In the genomic region with DNA sequence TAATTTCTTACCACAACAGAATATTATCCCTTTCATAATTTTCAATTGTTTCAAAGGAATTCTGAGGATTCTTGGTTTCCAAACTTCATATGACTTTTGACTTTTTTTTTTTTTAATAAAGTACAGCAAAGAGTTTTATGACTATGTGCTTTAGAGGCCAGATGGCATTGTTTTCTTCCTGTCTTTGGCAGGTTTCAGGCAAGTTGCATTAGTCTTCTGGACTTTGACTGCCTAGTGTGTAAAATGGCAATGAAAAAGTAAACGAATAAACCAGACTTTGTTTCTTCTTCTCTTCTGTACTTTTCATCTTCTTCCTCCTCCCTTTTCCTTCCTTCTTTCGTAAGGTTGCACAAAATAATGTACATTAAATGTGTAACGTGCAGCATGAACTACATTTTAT, we compare ENCODE assay signal across 26 cellular contexts.
DNase-seq lines count a peak whose midpoint lies in the region; ATAC-seq, FAIRE-seq and TF ChIP-seq lines count a peak whose summit lies in the region.
"Had no signal": no experiment of that assay in that cellular context is flagged by ENCODE, and none has a peak within 500 bp of the region (broad histone marks: within the 10 kb centered on the region; RNA-seq: fewer than 3 reads in every experiment).

No MANE protein-coding gene starts in this region.

- H3K27me3 ChIP-seq in hepatocyte (no peaks in the 10 kb centered on the region), small intestine (ENCODE audit: control insufficient read depth in 2 of 2, insufficient read depth in 2 of 2, low read length in 2 of 2) (no peaks in the 10 kb centered on the region), osteoblast (ENCODE audit: insufficient read depth, low read length) (no peaks in the 10 kb centered on the region)
- H3K27me3 ChIP-seq: BE2C, BLaER1 had no signal

- H3K27ac ChIP-seq in hepatocyte (peak overlapping the region; percentile 54), small intestine (ENCODE audit: low read depth in 1 of 2, low read length in 1 of 2) (no peak overlapping the region), substantia nigra (ENCODE audit: low read depth, low read length, poor library complexity, severe bottlenecking) (no peak overlapping the region), osteoblast (ENCODE audit: low read depth, low read length) (no peak overlapping the region)
- H3K27ac ChIP-seq: BLaER1 had no signal

- peak; percentile 86 for ATAC-seq in left lobe of liver

- peak; percentile 12 for DNase-seq in hepatocyte (ENCODE audit: low spot score)
- no peak for DNase-seq in left lobe of liver (ENCODE audit: low spot score)
- DNase-seq in small intestine, result peak; percentile 32
- no peak for DNase-seq in substantia nigra (lab: John Stamatoyannopoulos, UW)
- DNase-seq in NCI-H774 (lab: John Stamatoyannopoulos, UW), result no peak
- no peak for DNase-seq in osteoblast (ENCODE audit: insufficient read length, low spot score, missing footprints)
- DNase-seq: 8988T; ACHN; BE2C; C1 segment of cervical spinal cord; CD4-positive, alpha-beta memory T cell; CD4-positive, CD25-positive, alpha-beta regulatory T cell; CD8-positive, alpha-beta memory T cell; COR-L47; DMS 273 treated with DMSO at 0.1 percent for 48 hours; DMS153; DMS53; DMS79; DND-41; EL; GF-D8 had no signal

- no peaks in the 10 kb centered on the region for H3K36me3 ChIP-seq in hepatocyte (replicated peaks; ENCODE audit: insufficient read depth, low read depth)
- no peaks in the 10 kb centered on the region for H3K36me3 ChIP-seq in small intestine (ENCODE audit: control insufficient read depth in 2 of 2, insufficient read depth in 2 of 2, low read length in 2 of 2)
- H3K36me3 ChIP-seq in osteoblast (ENCODE audit: insufficient read depth, low read length), result no peaks in the 10 kb centered on the region
- H3K36me3 ChIP-seq: BE2C, BLaER1 had no signal

- H2AFZ ChIP-seq in hepatocyte (no peak overlapping the region), osteoblast (ENCODE audit: low read length) (no peak overlapping the region)

- H3K4me2 ChIP-seq in hepatocyte (peak overlapping the region; percentile 21), osteoblast (ENCODE audit: insufficient read depth, low read length) (no peak overlapping the region)
- H3K4me2 ChIP-seq: BLaER1 had no signal

- no peaks in the 10 kb centered on the region for H3K9me3 ChIP-seq in hepatocyte (ENCODE audit: low read depth)
- H3K9me3 ChIP-seq in small intestine (ENCODE audit: control insufficient read depth, low read depth), result no peaks in the 10 kb centered on the region
- H3K9me3 ChIP-seq in osteoblast (ENCODE audit: low read depth, low read length), result peaks cover 3% of the 10 kb centered on the region
- H3K9me3 ChIP-seq: BE2C, BLaER1 had no signal

- H4K20me1 ChIP-seq in hepatocyte (ENCODE audit: insufficient read depth, poor library complexity, severe bottlenecking), result no peaks in the 10 kb centered on the region
- H4K20me1 ChIP-seq in osteoblast (ENCODE audit: insufficient read depth, low read length), result no peaks in the 10 kb centered on the region
- H4K20me1 ChIP-seq: BLaER1 had no signal

- WGBS in hepatocyte (ENCODE audit: low lambda C conversion rate, missing lambda C conversion rate), result 59% methylated on average over 3 of the region's 3 CpGs
- WGBS in small intestine, 3 donors, result 16 to 45% (median 29%) methylated on average over 3 of the region's 3 CpGs

- TF ChIP-seq CTCF in hepatocyte (IDR thresholded peaks at IDR 0.05; ENCODE audit: poor library complexity), result no peak
- no peak for TF ChIP-seq CTCF in osteoblast (IDR thresholded peaks at IDR 0.05; ENCODE audit: extremely low read depth, low read depth, low read length)

- no peak overlapping the region for H3K4me3 ChIP-seq in hepatocyte
- no peak overlapping the region for H3K4me3 ChIP-seq in small intestine (ENCODE audit: low read depth in 1 of 2, low read length in 2 of 2)
- H3K4me3 ChIP-seq in osteoblast (ENCODE audit: insufficient read depth, low read length), result no peak overlapping the region
- H3K4me3 ChIP-seq: BLaER1 had no signal

- no peaks in the 10 kb centered on the region for H3K9me2 ChIP-seq in hepatocyte (replicated peaks; ENCODE audit: insufficient read depth)

- FAIRE-seq in small intestine (lab: Jason Lieb, UNC), result no peak
- FAIRE-seq: A204.1, G401.6, GM12891, GM19239 had no signal

- H3K4me1 ChIP-seq in hepatocyte (ENCODE audit: insufficient read depth), result peaks cover 6% of the 10 kb centered on the region
- no peaks in the 10 kb centered on the region for H3K4me1 ChIP-seq in small intestine (ENCODE audit: control insufficient read depth in 2 of 2, insufficient read depth in 1 of 2, low read depth in 1 of 2, low read length in 1 of 2)
- no peaks in the 10 kb centered on the region for H3K4me1 ChIP-seq in osteoblast (ENCODE audit: insufficient read depth, low read length)
- H3K4me1 ChIP-seq: BE2C, BLaER1 had no signal

- H3K79me2 ChIP-seq in hepatocyte, result no peaks in the 10 kb centered on the region
- no peaks in the 10 kb centered on the region for H3K79me2 ChIP-seq in osteoblast (ENCODE audit: insufficient read depth, low read length)

Comparison
In these comparisons a context has a peak if more than half of its experiments do, and no peak if none do; other contexts are left out.
1. DNase-seq: peak in hepatocyte (single experiment) and small intestine (single experiment); none in left lobe of liver (single experiment), substantia nigra (0 of 49), NCI-H774 (single experiment) and osteoblast (single experiment).